Comparison of ENCODE assay signal across 9 cellular contexts in the genomic region with DNA sequence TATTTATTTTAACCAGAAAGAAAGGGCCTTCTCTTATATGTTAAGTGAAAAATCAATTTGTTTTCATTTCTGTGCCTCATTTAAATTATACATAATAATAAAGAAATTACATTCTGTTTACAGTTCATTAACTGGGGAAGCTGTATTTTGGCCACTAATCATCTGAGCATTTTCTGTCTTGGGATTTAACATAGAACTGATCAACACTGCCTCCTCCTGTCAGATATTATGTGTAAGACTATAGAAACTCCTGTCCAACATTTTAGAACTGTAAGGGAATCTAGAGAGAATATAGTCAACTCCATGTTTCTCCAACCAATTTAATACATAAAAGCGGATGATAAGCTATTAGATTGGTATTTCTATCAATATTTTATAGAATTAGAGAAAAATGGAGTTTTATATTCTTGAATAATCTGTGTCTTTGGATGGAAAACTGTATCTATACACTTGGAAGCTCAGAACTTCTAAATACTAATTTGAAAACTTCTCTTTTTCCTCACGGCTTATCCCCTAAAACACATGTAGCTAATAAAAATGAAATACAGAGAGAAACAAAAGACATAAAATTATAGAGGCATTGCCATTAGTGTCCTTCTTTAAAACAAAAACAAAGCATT. TPM values are rescaled to one million over a fixed set of nuclear protein-coding genes. Genes with fewer than 3 reads are reported as not detected.
DNase-seq lines count a peak whose midpoint lies in the region; ATAC-seq and TF ChIP-seq lines count a peak whose summit lies in the region.
"Had no signal": no experiment of that assay in that cellular context is flagged by ENCODE, and none has a peak within 500 bp of the region (broad histone marks: within the 10 kb centered on the region; RNA-seq: fewer than 3 reads in every experiment).

No MANE protein-coding gene starts in this region.

- H3K9me3 ChIP-seq in Panc1 (ENCODE audit: control insufficient read depth, insufficient read depth, low read depth, low read length), result no peaks in the 10 kb centered on the region
- H3K9me3 ChIP-seq in effector memory CD4-positive, alpha-beta T cell (ENCODE audit: control insufficient read depth, low read length), result no peaks in the 10 kb centered on the region

- DNase-seq in Right ventricle myocardium superior (no peak), cardiac septum (ENCODE audit: low spot score) (no peak), Panc1 (ENCODE audit: low read depth, low spot score) (no peak), foreskin fibroblast (peak; percentile 21 to 67), NCI-H2081 treated with DMSO at 0.1 percent for 48 hours (lab: John Stamatoyannopoulos, UW) (no peak), occipital lobe (lab: John Stamatoyannopoulos, UW) (no peak), NCI-H2196 (lab: John Stamatoyannopoulos, UW; ENCODE audit: unreplicated experiment) (no peak)
- DNase-seq in effector memory CD4-positive, alpha-beta T cell, result no peak

- peak; percentile 60 for ATAC-seq in Right ventricle myocardium superior (ENCODE audit: poor library complexity)
- ATAC-seq in Panc1, result no peak

- no peak overlapping the region for H3K27ac ChIP-seq in Panc1 (ENCODE audit: low read length)
- H3K27ac ChIP-seq in effector memory CD4-positive, alpha-beta T cell (ENCODE audit: insufficient read depth, low read length, poor library complexity, severe bottlenecking), result no peak overlapping the region

- BruUV-seq in Panc1 (replicated peaks; lab: Mats Ljungman, UMichigan), result no TSS peak

- TF ChIP-seq CTCF in Panc1 (IDR thresholded peaks at IDR 0.05) (peak; percentile 22; the same call in 1 of the 2 replicates), foreskin fibroblast (IDR thresholded peaks at IDR 0.05; ENCODE audit: low read depth, low read length) (peak; percentile 39)

- H3K4me3 ChIP-seq in Panc1 (ENCODE audit: low read depth in 2 of 2, low read length in 2 of 2) (no peak overlapping the region), foreskin fibroblast (ENCODE audit: low read depth in 1 of 2, low read length in 2 of 2) (no peak overlapping the region)
- no peak overlapping the region for H3K4me3 ChIP-seq in effector memory CD4-positive, alpha-beta T cell (ENCODE audit: insufficient read depth, low read depth, low read length, poor library complexity, severe bottlenecking)

- intact Hi-C loops in Right ventricle myocardium superior (cut with DNase I) (no loop called here), cardiac septum (cut with DNase I) (no loop called here), Panc1 (cut with micrococcal nuclease; ENCODE audit: unreplicated experiment) (no loop called here)

- no peaks in the 10 kb centered on the region for H3K27me3 ChIP-seq in Panc1 (ENCODE audit: control insufficient read depth, insufficient read depth, low read length)
- no peaks in the 10 kb centered on the region for H3K27me3 ChIP-seq in effector memory CD4-positive, alpha-beta T cell (replicated peaks; ENCODE audit: control insufficient read depth, insufficient read depth, low read length, poor library complexity, severe bottlenecking)

- in situ Hi-C loops in Panc1 (cut with HindIII; ENCODE audit: low pct_unique_long_range_greater_than_20kb, low sequenced_read_pairs), result no loop called here

- CTCF ChIA-PET in Panc1 (lab: Charles Lee), result no interaction called here

- POLR2A ChIA-PET in Panc1 (lab: Charles Lee), result no interaction called here

- no peaks in the 10 kb centered on the region for H3K4me1 ChIP-seq in Panc1 (ENCODE audit: control insufficient read depth, insufficient read depth, low read length)
- no peaks in the 10 kb centered on the region for H3K4me1 ChIP-seq in effector memory CD4-positive, alpha-beta T cell (ENCODE audit: control insufficient read depth, insufficient read depth, low read length, poor library complexity, severe bottlenecking)

- H3K36me3 ChIP-seq in Panc1 (ENCODE audit: control insufficient read depth, insufficient read depth, low read length), result no peaks in the 10 kb centered on the region
- no peaks in the 10 kb centered on the region for H3K36me3 ChIP-seq in effector memory CD4-positive, alpha-beta T cell (ENCODE audit: control insufficient read depth, insufficient read depth, low read length)

RNA-seq across cellular contexts. Expression of a gene that starts 33.0 kb away (rescaled TPM):
- total RNA-seq in Right ventricle myocardium superior (3.3 TPM), cardiac septum (5.3 TPM), Panc1 (2021; ENCODE audit: unreplicated experiment) (not detected), occipital lobe (0.78 TPM)
- polyA plus RNA-seq in Panc1 (2012; ENCODE audit: insufficient read length), result not detected
- total RNA-seq: G401 had no signal

Comparison
In these comparisons a context has a peak if more than half of its experiments do, and no peak if none do; other contexts are left out.
1. DNase-seq: peak in foreskin fibroblast (2 of 2); none in Right ventricle myocardium superior (single experiment), cardiac septum (single experiment), Panc1 (single experiment), NCI-H2081 treated with DMSO at 0.1 percent for 48 hours (single experiment), effector memory CD4-positive, alpha-beta T cell (0 of 3), occipital lobe (single experiment) and NCI-H2196 (single experiment).